20 cellular contexts compared by ENCODE assay signal in the genomic region with DNA sequence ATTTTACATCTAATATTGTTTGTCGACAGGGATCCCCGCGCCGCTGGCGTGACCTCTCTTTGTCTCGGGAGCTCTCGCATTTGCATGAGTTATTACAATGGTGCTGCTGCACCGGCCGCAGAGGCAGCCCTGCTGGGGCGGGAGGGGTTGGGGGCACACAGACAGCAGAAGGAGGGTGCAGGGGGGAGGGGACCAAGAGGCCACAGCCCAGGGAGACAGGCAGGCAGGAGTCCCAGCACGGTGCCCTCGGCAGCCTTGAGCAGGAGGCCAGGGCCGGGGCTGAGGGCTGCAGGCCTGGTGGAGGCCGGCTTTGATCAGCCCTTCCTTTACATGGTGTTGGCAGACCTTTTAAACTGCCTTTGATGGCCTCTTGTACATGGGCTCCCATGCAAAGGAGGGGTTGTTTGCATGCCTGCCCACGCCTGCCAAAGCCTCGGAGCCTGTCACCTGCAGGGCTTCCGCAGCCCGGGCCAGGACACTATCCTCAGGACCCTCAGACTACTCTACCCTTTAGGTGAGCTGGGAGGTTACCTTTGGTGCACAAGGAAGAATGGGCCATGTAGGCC.
A peak's percentile ranks its signal among the peaks of the same experiment; 100 is the strongest.
DNase-seq lines count a peak whose midpoint lies in the region; TF ChIP-seq lines count a peak whose summit lies in the region.
"Had no signal": no experiment of that assay in that cellular context is flagged by ENCODE, and none has a peak within 500 bp of the region (broad histone marks: within the 10 kb centered on the region; RNA-seq: fewer than 3 reads in every experiment).

No MANE protein-coding gene starts in this region.

- H3K27ac ChIP-seq in endodermal cell (ENCODE audit: low read depth, low read length): peak overlapping the region; percentile 94
- peak overlapping the region; percentile 8 for H3K27ac ChIP-seq in mesodermal cell (ENCODE audit: low read depth, low read length, severe bottlenecking)
- H3K27ac ChIP-seq: A549, RWPE1 had no signal

- H3K9me3 ChIP-seq in endodermal cell (ENCODE audit: control insufficient read depth, low read length) (no peaks in the 10 kb centered on the region), mesodermal cell (ENCODE audit: control insufficient read depth, low read length) (no peaks in the 10 kb centered on the region)
- H3K9me3 ChIP-seq: A549 had no signal

- no peak overlapping the region for H3K9ac ChIP-seq in endodermal cell (ENCODE audit: extremely low read depth, low read length, poor library complexity, severe bottlenecking)

- DNase-seq in NCI-H526 (lab: John Stamatoyannopoulos, UW) (peak; percentile 44 to 77), endodermal cell (no peak), GM19238 (ENCODE audit: insufficient read length, low spot score) (no peak), NCI-H510A treated with DMSO at 0.1 percent for 48 hours (lab: John Stamatoyannopoulos, UW) (no peak), hepatic stellate cell (ENCODE audit: low spot score) (no peak), superior temporal gyrus (ENCODE audit: extremely low spot score) (no peak)
- DNase-seq: AML-193; C1 segment of cervical spinal cord; CD4-positive, alpha-beta memory T cell; DMS53; GOT3; Karpas-422; NCI-H1436; NCI-H187 treated with DMSO at 0.1 percent for 48 hours; NCI-H2171 treated with DMSO at 0.1 percent for 48 hours; NCI-H524 treated with DMSO at 0.1 percent for 48 hours; SHP77 had no signal

- H3K4me1 Mint-ChIP-seq in endodermal cell: peaks cover 31% of the 10 kb centered on the region

- H3K4me3 Mint-ChIP-seq in endodermal cell: no peak overlapping the region
- H3K4me3 Mint-ChIP-seq: CD4-positive, alpha-beta memory T cell had no signal

- H3K4me1 ChIP-seq in endodermal cell (ENCODE audit: control insufficient read depth, insufficient read depth, low read length): peaks cover 12% of the 10 kb centered on the region
- no peaks in the 10 kb centered on the region for H3K4me1 ChIP-seq in mesodermal cell (ENCODE audit: control insufficient read depth, insufficient read depth, low read length, poor library complexity, severe bottlenecking)
- H3K4me1 ChIP-seq: A549 had no signal

- no peaks in the 10 kb centered on the region for H3K36me3 ChIP-seq in endodermal cell (ENCODE audit: control insufficient read depth, insufficient read depth, low read length)
- no peaks in the 10 kb centered on the region for H3K36me3 ChIP-seq in mesodermal cell (ENCODE audit: control insufficient read depth, insufficient read depth, low read length)

- H3K4me3 ChIP-seq in endodermal cell (ENCODE audit: low read length) (no peak overlapping the region), mesodermal cell (ENCODE audit: extremely low read depth, insufficient read depth, low read length, poor library complexity, severe bottlenecking) (no peak overlapping the region)
- H3K4me3 ChIP-seq: A549 had no signal

- no peak overlapping the region for H3K27ac Mint-ChIP-seq in endodermal cell
- H3K27ac Mint-ChIP-seq: CD4-positive, alpha-beta memory T cell had no signal

- no peaks in the 10 kb centered on the region for H3K9me3 Mint-ChIP-seq in endodermal cell
- H3K9me3 Mint-ChIP-seq: CD4-positive, alpha-beta memory T cell had no signal

- TF ChIP-seq CTCF in endodermal cell (conservative IDR thresholded peaks at IDR 0.05): no peak

- H3K27me3 ChIP-seq in endodermal cell (ENCODE audit: control insufficient read depth, insufficient read depth, low read length, poor library complexity, severe bottlenecking): no peaks in the 10 kb centered on the region

- 69 to 74% methylated on average over 5 to 18 of the region's 18 CpGs for WGBS in endodermal cell (ENCODE audit: insufficient coverage in 1 of 2, insufficient read length in 1 of 2), 2 experiments
- WGBS in mesodermal cell (ENCODE audit: insufficient coverage in 2 of 2), 2 experiments: 55 to 57% methylated on average over 12 to 14 of the region's 18 CpGs

- no peaks in the 10 kb centered on the region for H3K27me3 Mint-ChIP-seq in endodermal cell (ENCODE audit: insufficient read depth)

- no peaks in the 10 kb centered on the region for H3K36me3 Mint-ChIP-seq in endodermal cell (ENCODE audit: low read depth)
- H3K36me3 Mint-ChIP-seq: CD4-positive, alpha-beta memory T cell had no signal

Comparison
In these comparisons a context has a peak if more than half of its experiments do, and no peak if none do; other contexts are left out.
1. DNase-seq: peak in NCI-H526 (2 of 2); none in endodermal cell (single experiment), GM19238 (single experiment), NCI-H510A treated with DMSO at 0.1 percent for 48 hours (single experiment), hepatic stellate cell (single experiment) and superior temporal gyrus (single experiment).